8 cellular contexts compared by ENCODE assay signal in the genomic region with DNA sequence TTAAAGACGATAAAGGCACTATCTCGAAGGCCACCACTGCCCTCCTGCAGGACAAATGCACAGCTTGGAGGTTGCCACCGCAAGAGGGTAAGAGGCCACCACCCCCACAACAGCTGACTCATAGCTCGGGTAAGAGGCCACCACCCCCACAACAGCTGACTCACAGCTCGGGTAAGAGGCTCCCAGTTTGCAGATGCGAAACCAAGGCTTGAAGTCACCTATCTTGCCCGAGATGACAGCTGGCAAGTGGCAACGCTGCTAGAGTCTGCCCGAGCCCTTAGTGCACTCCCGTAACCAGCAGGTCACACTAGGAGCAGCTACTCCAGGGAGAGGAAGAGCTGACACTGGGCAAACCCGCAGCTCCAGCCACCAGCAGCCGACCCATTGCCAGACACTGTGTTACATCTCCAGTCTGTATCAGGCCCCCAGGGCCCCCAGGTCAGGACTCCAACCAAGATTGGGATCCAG. TPM values are rescaled to one million over a fixed set of nuclear protein-coding genes. Genes with fewer than 3 reads are reported as not detected.
DNase-seq lines count a peak whose midpoint lies in the region; ATAC-seq and TF ChIP-seq lines count a peak whose summit lies in the region.

No MANE protein-coding gene starts in this region.

- no peaks in the 10 kb centered on the region for H3K9me3 ChIP-seq in upper lobe of right lung

- H3K36me3 ChIP-seq in upper lobe of right lung, result no peaks in the 10 kb centered on the region

- CTCF ChIA-PET in AG04449 (lab: Yijun Ruan, JAX), result interaction anchor here (1.0 to 1.5 kb wide), 4 partner anchors 9 to 220 kb away, joined by 3 to 6 read pairs (median 4); no protein-coding TSS in a partner anchor

- H3K4me1 ChIP-seq in upper lobe of right lung, result peaks cover 10% of the 10 kb centered on the region

- no peak overlapping the region for H3K27ac ChIP-seq in upper lobe of right lung

- H3K36me3 Mint-ChIP-seq in T-helper 2 cell treated with Interferon-gamma antibody and Interleukin-4, amounts not matched to agents 5 μg/mL and 100 μg/mL, for 36 hours (ENCODE audit: low read depth), result peaks cover 6% of the 10 kb centered on the region
- peaks cover 0 to 3% (median 0%) of the 10 kb centered on the region in 3 donors for H3K36me3 Mint-ChIP-seq in naive thymus-derived CD8-positive, alpha-beta T cell

- TF ChIP-seq CTCF in AG04449 (IDR thresholded peaks at IDR 0.05; ENCODE audit: insufficient read depth, low read length, missing control alignments), result no peak
- no peak for TF ChIP-seq CTCF in astrocyte of the spinal cord (IDR thresholded peaks at IDR 0.05; ENCODE audit: low read depth, low read length)
- no peak for TF ChIP-seq CTCF in upper lobe of right lung (IDR thresholded peaks at IDR 0.05)

- H3K4me3 Mint-ChIP-seq in T-helper 2 cell treated with Interferon-gamma antibody and Interleukin-4, amounts not matched to agents 5 μg/mL and 100 μg/mL, for 36 hours, result peak overlapping the region; percentile 25
- peak overlapping the region in 2 of 10 donors; percentile 11 to 39 for H3K4me3 Mint-ChIP-seq in naive thymus-derived CD8-positive, alpha-beta T cell

- DNase-seq in AG04449 (ENCODE audit: low read depth, low spot score) (no peak), astrocyte of the spinal cord (ENCODE audit: low read depth, low spot score) (peak; percentile 86), upper lobe of right lung (peak; percentile 87), NCI-H1092 treated with DMSO at 0.1 percent for 48 hours (lab: John Stamatoyannopoulos, UW) (no peak)
- DNase-seq in T-helper 2 cell treated with Interferon-gamma antibody and Interleukin-4, amounts not matched to agents 5 μg/mL and 100 μg/mL, for 36 hours (ENCODE audit: low spot score), result peak; percentile 86
- peak in 2 of 10 donors; percentile 23 to 35 for DNase-seq in naive thymus-derived CD8-positive, alpha-beta T cell

- peak; percentile 81 for ATAC-seq in GM19023 (IDR thresholded peaks at IDR 0.05; ENCODE audit: unreplicated experiment)
- peak; percentile 53 for ATAC-seq in HG03565 (IDR thresholded peaks at IDR 0.05; ENCODE audit: unreplicated experiment)
- peak; percentile 28 to 35 for ATAC-seq in naive thymus-derived CD8-positive, alpha-beta T cell
- peak; percentile 88 for ATAC-seq in upper lobe of right lung

- H3K4me3 ChIP-seq in AG04449 (ENCODE audit: low read depth, low read length) (peak overlapping the region; percentile 20), astrocyte of the spinal cord (ENCODE audit: low read depth, low read length) (no peak overlapping the region), upper lobe of right lung (no peak overlapping the region)

- H3K27me3 Mint-ChIP-seq in T-helper 2 cell treated with Interferon-gamma antibody and Interleukin-4, amounts not matched to agents 5 μg/mL and 100 μg/mL, for 36 hours (ENCODE audit: low read depth), result no peaks in the 10 kb centered on the region
- peaks cover 0 to 3% (median 1%) of the 10 kb centered on the region in 5 donors for H3K27me3 Mint-ChIP-seq in naive thymus-derived CD8-positive, alpha-beta T cell

- H3K9me3 Mint-ChIP-seq in T-helper 2 cell treated with Interferon-gamma antibody and Interleukin-4, amounts not matched to agents 5 μg/mL and 100 μg/mL, for 36 hours, result no peaks in the 10 kb centered on the region
- no peaks in the 10 kb centered on the region for H3K9me3 Mint-ChIP-seq in naive thymus-derived CD8-positive, alpha-beta T cell

- in situ Hi-C loops in astrocyte of the spinal cord (cut with HindIII; ENCODE audit: low sequenced_read_pairs), result no loop called here

- no peaks in the 10 kb centered on the region for H3K27me3 ChIP-seq in upper lobe of right lung

- peak overlapping the region; percentile 66 for H3K27ac Mint-ChIP-seq in T-helper 2 cell treated with Interferon-gamma antibody and Interleukin-4, amounts not matched to agents 5 μg/mL and 100 μg/mL, for 36 hours
- H3K27ac Mint-ChIP-seq in naive thymus-derived CD8-positive, alpha-beta T cell, result no peak overlapping the region

- POLR2A ChIA-PET in AG04449 (lab: Yijun Ruan, JAX), result interaction anchor here (0.9 to 1.1 kb wide), 2 partner anchors 96 to 216 kb away, joined by 3 read pairs; no protein-coding TSS in a partner anchor
- POLR2A ChIA-PET in naive thymus-derived CD8-positive, alpha-beta T cell (lab: Charles Lee), result no interaction called here

- peaks cover 35% of the 10 kb centered on the region for H3K4me1 Mint-ChIP-seq in T-helper 2 cell treated with Interferon-gamma antibody and Interleukin-4, amounts not matched to agents 5 μg/mL and 100 μg/mL, for 36 hours (ENCODE audit: low read depth)
- peaks cover 20 to 31% (median 22%) of the 10 kb centered on the region in 4 donors for H3K4me1 Mint-ChIP-seq in naive thymus-derived CD8-positive, alpha-beta T cell

- intact Hi-C loops in upper lobe of right lung (cut with DNase I), result no loop called here

RNA-seq across cellular contexts. Expression of a gene that starts 17.1 kb away (rescaled TPM):
- 1 to 10 TPM; 1.5 TPM for total RNA-seq in naive thymus-derived CD8-positive, alpha-beta T cell
- 1 to 10 TPM in 2 of 3 donors, under 1 TPM in 1; 0.44 to 1.7 (median 1.2) TPM for polyA plus RNA-seq in naive thymus-derived CD8-positive, alpha-beta T cell
- 29.0 TPM for total RNA-seq in upper lobe of right lung

RNA-seq across cellular contexts. Expression of a gene that starts 41.0 kb away (rescaled TPM):
- total RNA-seq in naive thymus-derived CD8-positive, alpha-beta T cell, result 10 to 100 TPM; 18.7 to 18.9 TPM
- 10 to 100 TPM in 2 of 3 donors, 1 to 10 TPM in 1; 8.5 to 14.9 (median 11.0) TPM for polyA plus RNA-seq in naive thymus-derived CD8-positive, alpha-beta T cell
- 43.7 TPM for total RNA-seq in upper lobe of right lung

Comparison
In these comparisons a context has a peak if more than half of its experiments do, and no peak if none do; other contexts are left out.
1. DNase-seq: peak in T-helper 2 cell treated with Interferon-gamma antibody and Interleukin-4, amounts not matched to agents 5 μg/mL and 100 μg/mL, for 36 hours (single experiment), astrocyte of the spinal cord (single experiment) and upper lobe of right lung (single experiment); none in AG04449 (single experiment) and NCI-H1092 treated with DMSO at 0.1 percent for 48 hours (single experiment).
2. ATAC-seq: peak in every context shown above with its lines; median percentile 88 in upper lobe of right lung; 81 in GM19023; 53 in HG03565; 32 in naive thymus-derived CD8-positive, alpha-beta T cell.
3. RNA of a gene that starts 17.1 kb away (total RNA-seq): 29.0 TPM in upper lobe of right lung (single experiment); 1.5 TPM in naive thymus-derived CD8-positive, alpha-beta T cell; every median in the first group is over 10 times any median in the second.